1 cellular context compared by ENCODE assay signal in genomic region chr20:36018208-36018988, GRCh38.
A peak's percentile ranks its signal among the peaks of the same experiment; 100 is the strongest.
TF ChIP-seq lines count a peak whose summit lies in the region.

No MANE protein-coding gene starts in this region.

TF ChIP-seq in HepG2, 621 proteins besides CTCF, POLR2A, EP300 and RAD21 (continued from another document and continues in another):
- TF ChIP-seq STAT6 (CRISPR knock-in tag; IDR thresholded peaks at IDR 0.05; ENCODE audit: borderline replicate concordance), result no peak
- TF ChIP-seq TFDP2 (CRISPR knock-in tag; IDR thresholded peaks at IDR 0.05), result no peak
- no peak for TF ChIP-seq TP53 (CRISPR knock-in tag; conservative IDR thresholded peaks at IDR 0.05)
- TF ChIP-seq HOXA3 (CRISPR knock-in tag; IDR thresholded peaks at IDR 0.05), result no peak
- no peak for TF ChIP-seq ZNF3 (CRISPR knock-in tag; IDR thresholded peaks at IDR 0.05)
- TF ChIP-seq ZHX2 (IDR thresholded peaks at IDR 0.05; ENCODE audit: low read depth), result no peak
- TF ChIP-seq ZHX2 (CRISPR knock-in tag; IDR thresholded peaks at IDR 0.05; ENCODE audit: borderline replicate concordance), result no peak
- no peak for TF ChIP-seq ZNF577 (CRISPR knock-in tag; IDR thresholded peaks at IDR 0.05; ENCODE audit: borderline replicate concordance, low read depth)
- no peak for TF ChIP-seq KMT2B (CRISPR knock-in tag; IDR thresholded peaks at IDR 0.05)
- TF ChIP-seq NFIC (IDR thresholded peaks at IDR 0.05; ENCODE audit: low read length), result no peak
- TF ChIP-seq ZNF367 (CRISPR knock-in tag; IDR thresholded peaks at IDR 0.05; ENCODE audit: borderline replicate concordance), result no peak
- TF ChIP-seq CENPT (CRISPR knock-in tag; IDR thresholded peaks at IDR 0.05; ENCODE audit: low read depth), result no peak
- no peak for TF ChIP-seq FOXC1 (CRISPR knock-in tag; IDR thresholded peaks at IDR 0.05; ENCODE audit: borderline replicate concordance)
- no peak for TF ChIP-seq ZNF543 (CRISPR knock-in tag; IDR thresholded peaks at IDR 0.05)
- no peak for TF ChIP-seq CBFB (CRISPR knock-in tag; IDR thresholded peaks at IDR 0.05)
- peak; percentile 53; the same call in 1 of the 2 replicates for TF ChIP-seq PATZ1 (CRISPR knock-in tag; IDR thresholded peaks at IDR 0.05)
- 0 out of 2 replicates have a peak, but pooled peaks have one; percentile 60 for TF ChIP-seq ZNF431 (CRISPR knock-in tag; IDR thresholded peaks at IDR 0.05; ENCODE audit: borderline replicate concordance, low read depth)
- no peak for TF ChIP-seq HBP1 (CRISPR knock-in tag; IDR thresholded peaks at IDR 0.05; ENCODE audit: low read depth)
- TF ChIP-seq ZBTB7B (CRISPR knock-in tag; IDR thresholded peaks at IDR 0.05), result no peak
- TF ChIP-seq EED (CRISPR knock-in tag; IDR thresholded peaks at IDR 0.05), result no peak
- peak; percentile 52 for TF ChIP-seq ZFX (CRISPR knock-in tag; IDR thresholded peaks at IDR 0.05; ENCODE audit: low read depth)
- no peak for TF ChIP-seq ZBTB21 (CRISPR knock-in tag; IDR thresholded peaks at IDR 0.05)
- TF ChIP-seq ZNF281 (CRISPR knock-in tag; IDR thresholded peaks at IDR 0.05; ENCODE audit: borderline replicate concordance), result 0 out of 2 replicates have a peak, but pooled peaks have one; percentile 42
- no peak for TF ChIP-seq SNAPC4 (CRISPR knock-in tag; IDR thresholded peaks at IDR 0.05)
- TF ChIP-seq ESRRA (CRISPR knock-in tag; IDR thresholded peaks at IDR 0.05; ENCODE audit: low read depth), result no peak
- no peak for TF ChIP-seq AHR (CRISPR knock-in tag; IDR thresholded peaks at IDR 0.05)
- TF ChIP-seq ZNF816 (CRISPR knock-in tag; IDR thresholded peaks at IDR 0.05; ENCODE audit: borderline replicate concordance), result no peak
- peak; percentile 32; the same call in 1 of the 2 replicates for TF ChIP-seq ERF (CRISPR knock-in tag; IDR thresholded peaks at IDR 0.05)
- peak; percentile 77 for TF ChIP-seq TCF7 (IDR thresholded peaks at IDR 0.05; ENCODE audit: low read depth)
- no peak; the same call in 1 of the 2 replicates for TF ChIP-seq KDM2A (CRISPR knock-in tag; IDR thresholded peaks at IDR 0.05; ENCODE audit: borderline replicate concordance, low read depth)
- no peak for TF ChIP-seq ZNF574 (CRISPR knock-in tag; IDR thresholded peaks at IDR 0.05)
- TF ChIP-seq MED8 (CRISPR knock-in tag; IDR thresholded peaks at IDR 0.05; ENCODE audit: insufficient replicate concordance), result no peak
- TF ChIP-seq ISL2 (CRISPR knock-in tag; IDR thresholded peaks at IDR 0.05), result no peak
